ENCODE assay signal across 8 cellular contexts in genomic region chr17:34579017-34579946, GRCh38. TPM values are rescaled to one million over a fixed set of nuclear protein-coding genes. Genes with fewer than 3 reads are reported as not detected.
DNase-seq lines count a peak whose midpoint lies in the region; ATAC-seq and TF ChIP-seq lines count a peak whose summit lies in the region.

Gene TMEM132E (plus strand): TSS chr17:34579582. CDS start chr17:34581077, 1,495 bp downstream.

- POLR2A ChIA-PET in A673 (lab: Charles Lee; ENCODE audit: low non-redundant PET) (interaction anchor here (0.6 kb wide), 1 partner anchor 71 kb away, joined by 3 read pairs; no protein-coding TSS in a partner anchor), HEK293 (lab: Yijun Ruan, JAX) (interaction anchor here (0.9 to 1.4 kb wide), 5 partner anchors 12 to 34 kb away, joined by 3 to 11 read pairs (median 4); no protein-coding TSS in a partner anchor)
- POLR2A ChIA-PET in activated CD8-positive, alpha-beta T cell treated with anti-CD3 and anti-CD28 coated beads, Interleukin-2, amount 10 ng/mL, durations not matched to agents 7 days and 5 days (lab: Charles Lee) = no interaction called here

- no peak for DNase-seq in A673 (ENCODE audit: low spot score)
- DNase-seq in activated CD8-positive, alpha-beta T cell treated with anti-CD3 and anti-CD28 coated beads, Interleukin-2, amount 10 ng/mL, durations not matched to agents 7 days and 5 days = peak; percentile 23
- DNase-seq in neuronal stem cell (ENCODE audit: low spot score) = peak; percentile 67

- peaks cover 71% of the 10 kb centered on the region for H3K27me3 Mint-ChIP-seq in activated CD8-positive, alpha-beta T cell treated with anti-CD3 and anti-CD28 coated beads, Interleukin-2, amount 10 ng/mL, durations not matched to agents 7 days and 5 days (ENCODE audit: low read depth)

- H3K4me1 ChIP-seq in A673 (ENCODE audit: insufficient read depth, low read length, poor library complexity, severe bottlenecking) (peaks cover 4% of the 10 kb centered on the region), HEK293 (ENCODE audit: control insufficient read depth, insufficient read depth, low read length) (peaks cover 18% of the 10 kb centered on the region), gastroesophageal sphincter (peaks cover 0 to 40% (median 33%) of the 10 kb centered on the region in 3 donors), neuronal stem cell (ENCODE audit: control insufficient read depth in 2 of 2, insufficient read depth in 1 of 2, low read depth in 1 of 2, low read length in 2 of 2) (peaks cover 0 to 21% of the 10 kb centered on the region in 2 donors)

- H3K23ac ChIP-seq in neuronal stem cell (ENCODE audit: low read depth, low read length, poor library complexity) = peak within 1 kb of the TSS; percentile 50

- H2AK5ac ChIP-seq in neuronal stem cell (ENCODE audit: low read depth, low read length) = peak within 1 kb of the TSS; percentile 67

- H3K9ac ChIP-seq in neuronal stem cell (ENCODE audit: low read depth, low read length, poor library complexity) = peak within 1 kb of the TSS; percentile 94

- H3K27me3 ChIP-seq in A673 (replicated peaks; ENCODE audit: insufficient read depth, low read depth, low read length, poor library complexity) (peaks cover 67% of the 10 kb centered on the region), gastroesophageal sphincter (peaks cover 100% of the 10 kb centered on the region), neuronal stem cell (ENCODE audit: control insufficient read depth in 3 of 3, insufficient read depth in 3 of 3, low read depth in 1 of 3, low read length in 3 of 3) (peaks cover 26 to 81% (median 63%) of the 10 kb centered on the region in 3 experiments)

- peak; percentile 43 for ATAC-seq in activated CD8-positive, alpha-beta T cell treated with anti-CD3 and anti-CD28 coated beads, Interleukin-2, amount 10 ng/mL, durations not matched to agents 7 days and 5 days
- ATAC-seq in gastroesophageal sphincter (peak; percentile 77), HG03139 (IDR thresholded peaks at IDR 0.05; ENCODE audit: unreplicated experiment) (no peak), GM21381 (IDR thresholded peaks at IDR 0.05; ENCODE audit: unreplicated experiment) (no peak), GM21360 (IDR thresholded peaks at IDR 0.05; ENCODE audit: unreplicated experiment) (no peak)

- peak within 1 kb of the TSS; percentile 90 for H3K4me2 ChIP-seq in neuronal stem cell (ENCODE audit: insufficient read depth, low read length, poor library complexity, severe bottlenecking)

- no peak within 1 kb of the TSS for H3K27ac ChIP-seq in A673 (ENCODE audit: low read depth, low read length, poor library complexity, severe bottlenecking)
- H3K27ac ChIP-seq in HEK293 (ENCODE audit: extremely low read depth, low read depth, low read length) = peak within 1 kb of the TSS; percentile 80; the same call in 1 of the 2 replicates
- peak within 1 kb of the TSS in 1 of 4 donors; percentile 8 for H3K27ac ChIP-seq in gastroesophageal sphincter
- no peak within 1 kb of the TSS for H3K27ac ChIP-seq in neuronal stem cell (replicated peaks; ENCODE audit: low read length)

- no peak for TF ChIP-seq POLR2A in gastroesophageal sphincter (IDR thresholded peaks at IDR 0.05)

- H4K91ac ChIP-seq in neuronal stem cell (ENCODE audit: low read depth, low read length, poor library complexity) = no peak within 1 kb of the TSS

- peaks cover 12% of the 10 kb centered on the region for H3K4me1 Mint-ChIP-seq in activated CD8-positive, alpha-beta T cell treated with anti-CD3 and anti-CD28 coated beads, Interleukin-2, amount 10 ng/mL, durations not matched to agents 7 days and 5 days (ENCODE audit: low read depth)

- WGBS in gastroesophageal sphincter (ENCODE audit: low coverage in 1 of 2), 2 donors = 0% methylated on average over 3 of the region's 101 CpGs
- WGBS in neuronal stem cell (ENCODE audit: extremely low coverage in 2 of 2, insufficient read length in 2 of 2, insufficient replicate concordance in 1 of 2), 2 donors = no CpG with 5 or more reads among the region's 101 CpGs

- TF ChIP-seq CTCF in A673 (conservative IDR thresholded peaks at IDR 0.05; ENCODE audit: low read depth, low read length) (no peak), HEK293 (tag by site-specific recombination; IDR thresholded peaks at IDR 0.05) (peak; percentile 76), gastroesophageal sphincter (IDR thresholded peaks at IDR 0.05) (no peak)

- H3K9me3 Mint-ChIP-seq in activated CD8-positive, alpha-beta T cell treated with anti-CD3 and anti-CD28 coated beads, Interleukin-2, amount 10 ng/mL, durations not matched to agents 7 days and 5 days (ENCODE audit: insufficient read depth) = no peaks in the 10 kb centered on the region

- no peak within 1 kb of the TSS for H3K4ac ChIP-seq in neuronal stem cell (ENCODE audit: low read length)

- peak within 1 kb of the TSS; percentile 93 for H3K18ac ChIP-seq in neuronal stem cell (ENCODE audit: low read length)

- no peaks in the 10 kb centered on the region for H3K36me3 Mint-ChIP-seq in activated CD8-positive, alpha-beta T cell treated with anti-CD3 and anti-CD28 coated beads, Interleukin-2, amount 10 ng/mL, durations not matched to agents 7 days and 5 days (ENCODE audit: low read depth)

- CTCF ChIA-PET in A673 (lab: Charles Lee) (no interaction called here), HEK293 (lab: Yijun Ruan, JAX) (interaction anchor here (0.6 to 2.4 kb wide), 10 partner anchors 17 to 1332 kb away, joined by 3 to 15 read pairs (median 4); no protein-coding TSS in a partner anchor)
- CTCF ChIA-PET in activated CD8-positive, alpha-beta T cell treated with anti-CD3 and anti-CD28 coated beads, Interleukin-2, amount 10 ng/mL, durations not matched to agents 7 days and 5 days (lab: Charles Lee) = no interaction called here

- peak within 1 kb of the TSS; percentile 94 for H2AFZ ChIP-seq in neuronal stem cell (ENCODE audit: low read length)

- H3K4me3 ChIP-seq in A673 (ENCODE audit: low read depth, low read length, poor library complexity, severe bottlenecking) = peak within 1 kb of the TSS; percentile 34
- peak within 1 kb of the TSS; percentile 57 for H3K4me3 ChIP-seq in HEK293 (ENCODE audit: low read depth, low read length)
- peak within 1 kb of the TSS; percentile 46 to 64 for H3K4me3 ChIP-seq in gastroesophageal sphincter
- peak within 1 kb of the TSS; percentile 38 to 78 for H3K4me3 ChIP-seq in neuronal stem cell (ENCODE audit: low read length in 2 of 2)

- no peaks in the 10 kb centered on the region for H3K79me1 ChIP-seq in neuronal stem cell (ENCODE audit: low read depth, low read length)

- no peaks in the 10 kb centered on the region for H3K36me3 ChIP-seq in A673 (ENCODE audit: insufficient read depth, low read length, poor library complexity, severe bottlenecking)
- H3K36me3 ChIP-seq in HEK293 (ENCODE audit: control insufficient read depth in 2 of 2, insufficient read depth in 1 of 2, low read length in 2 of 2) = no peaks in the 10 kb centered on the region
- no peaks in the 10 kb centered on the region for H3K36me3 ChIP-seq in gastroesophageal sphincter
- H3K36me3 ChIP-seq in neuronal stem cell (replicated peaks in 1 of 2; ENCODE audit: control insufficient read depth in 2 of 2, insufficient read depth in 2 of 2, low read length in 2 of 2) = no peaks in the 10 kb centered on the region

- H4K8ac ChIP-seq in neuronal stem cell (ENCODE audit: low read depth, low read length) = no peak within 1 kb of the TSS

- TF ChIP-seq EP300 in gastroesophageal sphincter (IDR thresholded peaks at IDR 0.05) = no peak

- no peak within 1 kb of the TSS for H2BK12ac ChIP-seq in neuronal stem cell (ENCODE audit: low read length)

- H3K4me3 Mint-ChIP-seq in activated CD8-positive, alpha-beta T cell treated with anti-CD3 and anti-CD28 coated beads, Interleukin-2, amount 10 ng/mL, durations not matched to agents 7 days and 5 days = peak within 1 kb of the TSS; percentile 52

- no TSS peak for BruUV-seq in A673 (replicated peaks; lab: Mats Ljungman, UMichigan)

- H2BK5ac ChIP-seq in neuronal stem cell (ENCODE audit: low read length) = peak within 1 kb of the TSS; percentile 11

- H2BK15ac ChIP-seq in neuronal stem cell (ENCODE audit: low read length) = no peak within 1 kb of the TSS

- H3K9me3 ChIP-seq in A673 (ENCODE audit: low read depth, low read length, poor library complexity, severe bottlenecking) = no peaks in the 10 kb centered on the region
- no peaks in the 10 kb centered on the region for H3K9me3 ChIP-seq in HEK293 (ENCODE audit: control insufficient read depth, insufficient read depth, low read depth, low read length)
- H3K9me3 ChIP-seq in gastroesophageal sphincter = peaks cover 0 to 6% (median 0%) of the 10 kb centered on the region in 3 donors
- H3K9me3 ChIP-seq in neuronal stem cell (replicated peaks in 1 of 2; ENCODE audit: control insufficient read depth in 2 of 2, insufficient read depth in 1 of 2, low read depth in 1 of 2, low read length in 2 of 2) = no peaks in the 10 kb centered on the region

- no peak within 1 kb of the TSS for H3K27ac Mint-ChIP-seq in activated CD8-positive, alpha-beta T cell treated with anti-CD3 and anti-CD28 coated beads, Interleukin-2, amount 10 ng/mL, durations not matched to agents 7 days and 5 days

- no peak within 1 kb of the TSS for H2BK120ac ChIP-seq in neuronal stem cell (ENCODE audit: low read depth, low read length)

- intact Hi-C loops in A673 (cut with micrococcal nuclease; ENCODE audit: unreplicated experiment) = no loop called here

- peak within 1 kb of the TSS; percentile 86 for H3K14ac ChIP-seq in neuronal stem cell (ENCODE audit: low read length)

TF ChIP-seq in HEK293, 187 proteins besides CTCF, POLR2A, EP300 and RAD21 (continues in another document):
- TF ChIP-seq KLF7 (tag by site-specific recombination; IDR thresholded peaks at IDR 0.05; ENCODE audit: borderline replicate concordance) = no peak
- TF ChIP-seq ZNF398 (tag by site-specific recombination; IDR thresholded peaks at IDR 0.05) = peak; percentile 85; the same call in 1 of the 2 replicates
- TF ChIP-seq ZNF664 (tag by site-specific recombination; IDR thresholded peaks at IDR 0.05) = no peak

RNA-seq across cellular contexts. Expression of gene TMEM132E, which starts in this region (rescaled TPM):
- total RNA-seq in A673 (2021) (0.04 TPM in 1 of 2 replicates, not detected in the other), gastroesophageal sphincter (under 1 TPM in 2 of 4 donors, not detected in 2; 0.12 to 0.47 TPM)
- not detected for total RNA-seq in activated CD8-positive, alpha-beta T cell treated with anti-CD3 and anti-CD28 coated beads, Interleukin-2, amount 10 ng/mL, durations not matched to agents 7 days and 5 days
- polyA plus RNA-seq in neuronal stem cell (2013, experiment 1 of 2) = 0.29 TPM
- polyA plus RNA-seq in neuronal stem cell (2013, experiment 2 of 2) = 0.25 TPM

Comparison
In these comparisons a context has a peak if more than half of its experiments do, and no peak if none do; other contexts are left out.
1. Peak in DNase-seq and ATAC-seq in activated CD8-positive, alpha-beta T cell treated with anti-CD3 and anti-CD28 coated beads, Interleukin-2, amount 10 ng/mL, durations not matched to agents 7 days and 5 days; RNA of the gene not detected or under 1 TPM.
2. Peak in ATAC-seq and H3K4me3 ChIP-seq in gastroesophageal sphincter; RNA of the gene not detected or under 1 TPM.